Comparison of ENCODE assay signal across 8 cellular contexts in the genomic region with DNA sequence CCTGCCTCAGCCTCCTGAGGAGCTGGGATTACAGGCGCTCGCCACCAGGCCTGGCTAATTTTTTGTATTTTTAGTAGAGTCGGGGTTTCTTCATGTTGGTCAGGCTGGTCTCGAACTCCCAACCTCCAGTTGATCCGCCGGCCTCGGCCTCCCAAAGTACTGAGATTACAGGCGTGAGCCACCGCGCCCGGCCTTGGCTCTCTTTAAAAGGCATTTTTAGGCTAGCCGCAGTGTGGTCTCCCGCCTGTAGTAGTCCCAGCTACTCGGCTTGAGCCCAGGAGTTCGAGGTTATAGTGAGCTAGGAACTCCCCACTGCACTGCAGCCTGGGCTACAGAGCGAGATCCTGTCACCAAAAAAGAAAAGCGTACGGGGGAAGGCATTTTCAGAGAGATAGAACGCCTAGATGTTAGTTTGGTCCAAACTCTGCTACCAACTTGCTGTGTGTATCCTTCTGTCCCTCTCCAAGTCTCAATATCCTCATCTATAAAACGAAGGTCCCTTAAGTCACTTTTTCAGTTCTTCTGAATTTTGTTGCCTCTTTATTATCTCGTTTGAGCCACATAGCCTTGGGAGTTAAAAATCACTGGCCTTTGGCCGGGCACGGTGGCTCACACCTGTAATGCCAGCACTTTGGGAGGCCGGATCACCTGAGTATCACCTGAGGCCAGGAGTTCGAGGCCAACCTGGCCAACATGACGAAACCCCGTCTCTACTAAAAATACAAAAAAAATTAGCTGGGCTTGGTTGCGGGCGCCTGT. TPM values are rescaled to one million over a fixed set of nuclear protein-coding genes. Genes with fewer than 3 reads are reported as not detected.
DNase-seq lines count a peak whose midpoint lies in the region; ATAC-seq and TF ChIP-seq lines count a peak whose summit lies in the region.

No MANE protein-coding gene starts in this region.

- peaks cover 30% of the 10 kb centered on the region for H3K4me1 ChIP-seq in DOHH2 (ENCODE audit: control insufficient read depth, low read length)
- H3K4me1 ChIP-seq in ovary (ENCODE audit: insufficient read depth) = no peaks in the 10 kb centered on the region
- peaks cover 21% of the 10 kb centered on the region for H3K4me1 ChIP-seq in vagina

- TF ChIP-seq POLR2A in ovary (IDR thresholded peaks at IDR 0.05) = no peak
- TF ChIP-seq POLR2A in vagina (IDR thresholded peaks at IDR 0.05) = no peak

- H3K4me3 ChIP-seq in DOHH2 (ENCODE audit: low read length) (peak overlapping the region; percentile 98), fibroblast of mammary gland (ENCODE audit: control insufficient read depth, low read depth, low read length) (peak overlapping the region; percentile 97), ovary (peak overlapping the region; percentile 40), vagina (peak overlapping the region; percentile 57 to 64)

- TF ChIP-seq CTCF in DOHH2 (IDR thresholded peaks at IDR 0.05; ENCODE audit: low read depth, low read length, poor library complexity, severe bottlenecking) (no peak), fibroblast of mammary gland (conservative IDR thresholded peaks at IDR 0.05; ENCODE audit: control insufficient read depth, insufficient read depth, low read depth, low read length) (no peak), ovary (IDR thresholded peaks at IDR 0.05) (peak in 1 of 3 donors; percentile 9), vagina (IDR thresholded peaks at IDR 0.05) (no peak)

- H3F3A ChIP-seq in DOHH2 (ENCODE audit: control insufficient read depth, insufficient read depth) = peaks cover 14% of the 10 kb centered on the region

- no peaks in the 10 kb centered on the region for H4K20me1 ChIP-seq in DOHH2 (ENCODE audit: control insufficient read depth, insufficient read depth, low read depth, low read length)

- H3K27me3 ChIP-seq in DOHH2 (ENCODE audit: control insufficient read depth, low read length) = no peaks in the 10 kb centered on the region
- H3K27me3 ChIP-seq in ovary = no peaks in the 10 kb centered on the region
- H3K27me3 ChIP-seq in vagina = no peaks in the 10 kb centered on the region

- intact Hi-C loops in ovary (cut with DNase I) (no loop called here), vagina (cut with DNase I) (no loop called here)

- no peaks in the 10 kb centered on the region for H3K9me2 ChIP-seq in DOHH2 (replicated peaks; ENCODE audit: control insufficient read depth, low read length)

- peak; percentile 7 for DNase-seq in activated CD8-positive, alpha-beta memory T cell treated with anti-CD3 and anti-CD28 coated beads, Interleukin-2, amount 50 U/mL, for 1 hour (ENCODE audit: extremely low read depth)
- DNase-seq in fibroblast of mammary gland (ENCODE audit: low read depth) (peak; percentile 40), ovary (peak; percentile 27 to 55 (median 34)), vagina (ENCODE audit: extremely low spot score in 2 of 2) (no peak), NCI-H1105 (lab: John Stamatoyannopoulos, UW) (no peak)

- no peak for ATAC-seq in GM18870 (IDR thresholded peaks at IDR 0.05; ENCODE audit: unreplicated experiment)

- H3K36me3 ChIP-seq in DOHH2 (ENCODE audit: control insufficient read depth, low read length) = peaks cover 43% of the 10 kb centered on the region
- H3K36me3 ChIP-seq in KOPT-K1 (ENCODE audit: insufficient read depth, low read length) = peaks cover 40% of the 10 kb centered on the region
- H3K36me3 ChIP-seq in ovary = no peaks in the 10 kb centered on the region
- H3K36me3 ChIP-seq in vagina = peaks cover 0 to 21% of the 10 kb centered on the region in 2 donors

- H3K27ac ChIP-seq in DOHH2 (ENCODE audit: low read depth, low read length) (peak overlapping the region; percentile 77), KOPT-K1 (ENCODE audit: low read depth, low read length, poor library complexity, severe bottlenecking) (peak overlapping the region; percentile 83), ovary (peak overlapping the region; percentile 56 to 66), vagina (peak overlapping the region; percentile 82)

- TF ChIP-seq EP300 in ovary (IDR thresholded peaks at IDR 0.05) = no peak

- peak overlapping the region; percentile 73 for H3K4me2 ChIP-seq in DOHH2 (ENCODE audit: low read length)

- peaks cover 48% of the 10 kb centered on the region for H3K79me2 ChIP-seq in DOHH2 (ENCODE audit: control insufficient read depth, low read length)

- WGBS in ovary, 3 donors = 33 to 39% (median 38%) methylated on average over 29 of the region's 29 CpGs

- H3K9me3 ChIP-seq in DOHH2 (ENCODE audit: control insufficient read depth, insufficient read depth, low read length) = no peaks in the 10 kb centered on the region
- H3K9me3 ChIP-seq in KOPT-K1 (ENCODE audit: insufficient read depth, low read length, poor library complexity, severe bottlenecking) = no peaks in the 10 kb centered on the region
- H3K9me3 ChIP-seq in ovary = no peaks in the 10 kb centered on the region
- no peaks in the 10 kb centered on the region for H3K9me3 ChIP-seq in vagina

RNA-seq across cellular contexts. Expression of gene MED18, which starts 0.7 kb away (rescaled TPM):
- total RNA-seq in ovary = 10 to 100 TPM in 1 of 7 donors, 1 to 10 TPM in 6; 6.4 to 14.5 (median 8.6) TPM
- polyA plus RNA-seq in ovary = 10 to 100 TPM in 1 of 2 donors, 1 to 10 TPM in 1; 9.0 to 15.3 TPM
- total RNA-seq in vagina = 8.8 TPM

RNA-seq across cellular contexts. Expression of gene PHACTR4, which starts 40.0 kb away (rescaled TPM):
- total RNA-seq in ovary = 10 to 100 TPM; 20.1 to 37.7 (median 31.8) TPM
- polyA plus RNA-seq in ovary = 10 to 100 TPM; 20.3 to 50.8 TPM
- 28.7 TPM for total RNA-seq in vagina

Comparison
In these comparisons a context has a peak if more than half of its experiments do, and no peak if none do; other contexts are left out.
1. H3K4me3 ChIP-seq: peak in every context shown above with its lines; median percentile 98 in DOHH2; 97 in fibroblast of mammary gland; 60 in vagina; 40 in ovary.
2. DNase-seq: peak in activated CD8-positive, alpha-beta memory T cell treated with anti-CD3 and anti-CD28 coated beads, Interleukin-2, amount 50 U/mL, for 1 hour (single experiment), fibroblast of mammary gland (single experiment) and ovary (5 of 5); none in vagina (0 of 2) and NCI-H1105 (single experiment).
3. Peak in every context shown above with its lines, with median percentiles within 50 percentile points of each other: H3K27ac ChIP-seq.